In the genomic region with DNA sequence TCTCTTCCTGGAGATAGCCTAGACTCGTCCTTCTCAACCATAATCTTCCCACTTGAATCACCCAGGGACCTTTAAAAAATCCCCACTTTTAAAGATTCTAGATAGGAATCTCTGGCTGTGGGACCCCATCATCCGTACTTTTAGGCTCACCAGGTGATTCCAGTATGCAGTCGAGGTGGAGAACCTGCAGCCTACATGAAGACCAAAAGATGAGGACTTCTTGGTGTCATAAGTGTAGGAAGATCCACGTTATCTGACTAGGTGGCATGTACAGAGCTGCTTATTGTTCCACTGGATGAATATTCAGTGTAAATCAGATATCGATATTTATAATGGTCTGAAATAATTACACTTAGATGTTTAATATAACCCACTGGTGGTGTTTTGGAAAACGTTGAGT, we compare ENCODE assay signal across 13 cellular contexts. TPM values are rescaled to one million over a fixed set of nuclear protein-coding genes. Genes with fewer than 3 reads are reported as not detected.
DNase-seq lines count a peak whose midpoint lies in the region; ATAC-seq and TF ChIP-seq lines count a peak whose summit lies in the region.
"Had no signal": no experiment of that assay in that cellular context is flagged by ENCODE, and none has a peak within 500 bp of the region (broad histone marks: within the 10 kb centered on the region; RNA-seq: fewer than 3 reads in every experiment).

No MANE protein-coding gene starts in this region.

- H3K4me3 ChIP-seq in BLaER1 (peak overlapping the region; percentile 90), DND-41 (ENCODE audit: low read depth in 1 of 2, low read length in 2 of 2) (peak overlapping the region; percentile 67 to 77; a peak in 3 of 4 replicates), mammary epithelial cell (replicated peaks in 1 of 3; ENCODE audit: insufficient read depth in 1 of 3, low read depth in 2 of 3, low read length in 3 of 3) (no peak overlapping the region)

- no peaks in the 10 kb centered on the region for H3K9me3 Mint-ChIP-seq in natural killer cell treated with Interleukin-12 subunit alpha and Interleukin-12 subunit beta and Interleukin-15 and Interleukin-18, amount 100 ng/mL, for 72 hours

- CTCF ChIA-PET in mammary epithelial cell (lab: Charles Lee; ENCODE audit: low non-redundant PET): no interaction called here

- no peak overlapping the region for H2AFZ ChIP-seq in DND-41 (ENCODE audit: low read depth, low read length)
- H2AFZ ChIP-seq in mammary epithelial cell (ENCODE audit: low read depth, low read length): no peak overlapping the region

- peak overlapping the region; percentile 97 to 98 for H3K27ac Mint-ChIP-seq in natural killer cell treated with Interleukin-12 subunit alpha and Interleukin-12 subunit beta and Interleukin-15 and Interleukin-18, amount 100 ng/mL, for 72 hours
- H3K27ac Mint-ChIP-seq: naive B cell had no signal

- in situ Hi-C loops in mammary epithelial cell (cut with MboI; ENCODE audit: low sequenced_read_pairs in 2 of 2): loop anchor here in 1 of 2 donors (10.0 kb wide), 1 partner anchor 131 kb away; no protein-coding TSS in a partner anchor

- H3K4me3 Mint-ChIP-seq in natural killer cell treated with Interleukin-12 subunit alpha and Interleukin-12 subunit beta and Interleukin-15 and Interleukin-18, amount 100 ng/mL, for 72 hours: peak overlapping the region; percentile 100

- H3K4me2 ChIP-seq in BLaER1 (peak overlapping the region; percentile 96), DND-41 (ENCODE audit: insufficient read depth, low read length) (peak overlapping the region; percentile 79), mammary epithelial cell (ENCODE audit: insufficient read depth, low read depth, low read length) (peak overlapping the region; percentile 100)

- H3K36me3 Mint-ChIP-seq in natural killer cell treated with Interleukin-12 subunit alpha and Interleukin-12 subunit beta and Interleukin-15 and Interleukin-18, amount 100 ng/mL, for 72 hours: peaks cover 31% of the 10 kb centered on the region
- H3K36me3 Mint-ChIP-seq: naive B cell had no signal

- H3K27me3 ChIP-seq in BLaER1 (no peaks in the 10 kb centered on the region), DND-41 (ENCODE audit: insufficient read depth, low read length, poor library complexity) (no peaks in the 10 kb centered on the region), mammary epithelial cell (ENCODE audit: insufficient read depth, low read length) (no peaks in the 10 kb centered on the region)

- H3K4me1 ChIP-seq in BLaER1 (peaks cover 45% of the 10 kb centered on the region), DND-41 (ENCODE audit: insufficient read depth, low read length) (peaks cover 61% of the 10 kb centered on the region), mammary epithelial cell (ENCODE audit: insufficient read depth, low read length) (peaks cover 15% of the 10 kb centered on the region)

- H3K4me1 Mint-ChIP-seq in natural killer cell treated with Interleukin-12 subunit alpha and Interleukin-12 subunit beta and Interleukin-15 and Interleukin-18, amount 100 ng/mL, for 72 hours (ENCODE audit: low read depth in 2 of 2): peaks cover 47 to 59% of the 10 kb centered on the region in 2 donors

- no TSS peak for BruUV-seq in mammary epithelial cell (replicated peaks; lab: Mats Ljungman, UMichigan)

- dilution Hi-C loops in mammary epithelial cell (cut with HindIII; ENCODE audit: low sequenced_read_pairs): no loop called here

- H3K27ac ChIP-seq in BLaER1 (no peak overlapping the region), DND-41 (ENCODE audit: low read length) (peak overlapping the region; percentile 84), mammary epithelial cell (ENCODE audit: insufficient read depth, low read depth, low read length) (no peak overlapping the region)
- H3K27ac ChIP-seq: C4-2B had no signal

- no peaks in the 10 kb centered on the region for H3K27me3 Mint-ChIP-seq in natural killer cell treated with Interleukin-12 subunit alpha and Interleukin-12 subunit beta and Interleukin-15 and Interleukin-18, amount 100 ng/mL, for 72 hours

- DNase-seq in DND-41 (no peak), mammary epithelial cell (no peak), SIG-M5 (lab: John Stamatoyannopoulos, UW) (no peak), GM19238 (ENCODE audit: insufficient read length, low spot score) (no peak)
- no peak for DNase-seq in natural killer cell treated with Interleukin-12 subunit alpha and Interleukin-12 subunit beta and Interleukin-15 and Interleukin-18, amount 100 ng/mL, for 72 hours (ENCODE audit: low spot score)
- DNase-seq: activated CD8-positive, alpha-beta memory T cell treated with anti-CD3 and anti-CD28 coated beads, Interleukin-2, amount 50 U/mL, for 48 hours; erythroblast; naive B cell had no signal

- H3K36me3 ChIP-seq in BLaER1 (peaks cover 12% of the 10 kb centered on the region; the same call in 1 of the 2 replicates), DND-41 (ENCODE audit: insufficient read depth, low read length) (peaks cover 31% of the 10 kb centered on the region), mammary epithelial cell (ENCODE audit: insufficient read depth, low read length) (no peaks in the 10 kb centered on the region)

- H4K20me1 ChIP-seq in BLaER1: peaks cover 5% of the 10 kb centered on the region
- H4K20me1 ChIP-seq in DND-41 (ENCODE audit: insufficient read depth, low read length): peaks cover 2% of the 10 kb centered on the region; the same call in 1 of the 2 replicates
- H4K20me1 ChIP-seq in mammary epithelial cell (ENCODE audit: insufficient read depth, low read length): no peaks in the 10 kb centered on the region

- TF ChIP-seq CTCF in DND-41 (IDR thresholded peaks at IDR 0.05; ENCODE audit: borderline replicate concordance, extremely low read depth, low read length, poor library complexity, severe bottlenecking): no peak
- TF ChIP-seq CTCF in mammary epithelial cell (conservative IDR thresholded peaks at IDR 0.05 in 1 of 2, IDR thresholded peaks at IDR 0.05 in 1 of 2; ENCODE audit: extremely low read depth in 1 of 2, insufficient read depth in 1 of 2, low read depth in 1 of 2, low read length in 2 of 2): no peak

- ATAC-seq in DND-41 (ENCODE audit: insufficient read depth, low read depth) (no peak), HG03432 (IDR thresholded peaks at IDR 0.05; ENCODE audit: unreplicated experiment) (no peak), HG03196 (IDR thresholded peaks at IDR 0.05; ENCODE audit: unreplicated experiment) (no peak)
- ATAC-seq in natural killer cell treated with Interleukin-12 subunit alpha and Interleukin-12 subunit beta and Interleukin-15 and Interleukin-18, amount 100 ng/mL, for 72 hours: no peak

- H3K9me3 ChIP-seq in BLaER1 (peaks cover 14% of the 10 kb centered on the region; the same call in 1 of the 2 replicates), DND-41 (ENCODE audit: insufficient read depth, low read length, severe bottlenecking) (no peaks in the 10 kb centered on the region), mammary epithelial cell (replicated peaks; ENCODE audit: insufficient read depth, low read length) (no peaks in the 10 kb centered on the region)

- over 99% methylated on average over 6 of the region's 6 CpGs for WGBS in mammary epithelial cell (ENCODE audit: low coverage, missing lambda C conversion rate)

- H3K9ac ChIP-seq in BLaER1 (no peak overlapping the region), DND-41 (ENCODE audit: low read depth, low read length) (peak overlapping the region; percentile 94), mammary epithelial cell (ENCODE audit: insufficient read depth, low read length) (no peak overlapping the region)

- H3K79me2 ChIP-seq in DND-41 (ENCODE audit: insufficient read depth, low read length): peaks cover 83% of the 10 kb centered on the region
- H3K79me2 ChIP-seq in mammary epithelial cell (ENCODE audit: insufficient read depth, low read length): peaks cover 33% of the 10 kb centered on the region

- intact Hi-C loops in mammary epithelial cell (cut with micrococcal nuclease): loop anchor here (2.0 to 5.0 kb wide), 4 partner anchors 33 to 113 kb away; a partner anchor contains a TSS

RNA-seq across cellular contexts. Expression of a gene that starts 2.6 kb away (rescaled TPM):
- total RNA-seq in mammary epithelial cell: 10 to 100 TPM in 1 of 2 donors, 1 to 10 TPM in 1; 8.8 to 16.2 TPM
- 11.5 TPM for polyA plus RNA-seq in mammary epithelial cell
- 21.2 TPM for polyA minus RNA-seq in mammary epithelial cell
- total RNA-seq in natural killer cell treated with Interleukin-12 subunit alpha and Interleukin-12 subunit beta and Interleukin-15 and Interleukin-18, amount 100 ng/mL, for 72 hours: 100 to 1,000 TPM; 182 to 216 TPM

RNA-seq across cellular contexts. Expression of a gene that starts 42.8 kb away (rescaled TPM):
- total RNA-seq in mammary epithelial cell: 10 to 100 TPM; 28.8 to 33.7 TPM
- 20.1 TPM for polyA plus RNA-seq in mammary epithelial cell
- 27.8 TPM for polyA minus RNA-seq in mammary epithelial cell
- 1 to 10 TPM in 1 of 2 donors, under 1 TPM in 1; 0.81 to 1.2 TPM for total RNA-seq in natural killer cell treated with Interleukin-12 subunit alpha and Interleukin-12 subunit beta and Interleukin-15 and Interleukin-18, amount 100 ng/mL, for 72 hours
- total RNA-seq: OCI-LY7 had no signal

Comparison
In these comparisons a context has a peak if more than half of its experiments do, and no peak if none do; other contexts are left out.
1. H3K4me3 ChIP-seq: peak in BLaER1 (single experiment) and DND-41 (2 of 2); none in mammary epithelial cell (0 of 3).
2. RNA of a gene that starts 2.6 kb away (total RNA-seq): 182 to 216 TPM in natural killer cell treated with Interleukin-12 subunit alpha and Interleukin-12 subunit beta and Interleukin-15 and Interleukin-18, amount 100 ng/mL, for 72 hours; 8.8 to 16.2 TPM in mammary epithelial cell; every median in the first group is over 10 times any median in the second.
3. RNA of a gene that starts 42.8 kb away (total RNA-seq): 28.8 to 33.7 TPM in mammary epithelial cell; 0.81 to 1.2 TPM in natural killer cell treated with Interleukin-12 subunit alpha and Interleukin-12 subunit beta and Interleukin-15 and Interleukin-18, amount 100 ng/mL, for 72 hours; every median in the first group is over 10 times any median in the second.
4. Peak in every context shown above with its lines, with median percentiles within 50 percentile points of each other: H3K4me2 ChIP-seq.